In the genomic region with DNA sequence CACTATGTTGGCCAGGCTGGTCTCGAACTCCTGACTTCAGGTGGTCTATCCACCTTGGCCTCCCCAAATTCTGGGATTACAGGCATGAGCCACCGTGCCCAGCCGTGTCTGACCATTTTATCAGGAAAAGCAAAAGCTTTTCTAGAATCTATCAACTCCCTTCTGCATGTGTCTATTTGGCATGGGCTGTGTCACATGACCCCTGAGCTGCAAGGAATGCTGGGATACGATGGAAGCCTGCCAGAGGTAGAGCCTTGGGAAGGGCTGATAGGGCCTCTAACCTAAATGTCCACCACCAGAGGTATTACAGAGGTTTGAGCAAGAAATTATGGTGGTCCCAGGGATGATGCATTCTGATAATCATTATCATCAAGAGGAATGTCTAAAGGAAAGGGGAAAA, we compare ENCODE assay signal across 36 cellular contexts.
"Had no signal": no experiment of that assay in that cellular context is flagged by ENCODE, and none has a peak within 500 bp of the region (broad histone marks: within the 10 kb centered on the region; RNA-seq: fewer than 3 reads in every experiment).

No MANE protein-coding gene starts in this region.

- H3K4me3 ChIP-seq: MG63 had no signal

- H3K36me3 ChIP-seq: MG63 had no signal

- DNase-seq: Karpas-422, Kasumi-1, MG63, MM.1S, MV-4-11, NCI-H1048, NCI-H1092, NCI-H1092 treated with DMSO at 0.1 percent for 48 hours, NCI-H1105, NCI-H1105 treated with DMSO at 0.1 percent for 48 hours, NCI-H1417, NCI-H1417 treated with DMSO at 0.1 percent for 48 hours, NCI-H1436, NCI-H1436 treated with DMSO at 0.1 percent for 48 hours, NCI-H146, NCI-H1694, NCI-H1694 treated with DMSO at 0.1 percent for 48 hours, NCI-H187, NCI-H187 treated with DMSO at 0.1 percent for 48 hours, NCI-H1930, NCI-H2029, NCI-H2029 treated with DMSO at 0.1 percent for 48 hours, NCI-H2081, NCI-H2081 treated with DMSO at 0.1 percent for 48 hours, NCI-H2107, NCI-H2171, NCI-H2171 treated with DMSO at 0.1 percent for 48 hours, NCI-H2227 treated with DMSO at 0.1 percent for 48 hours, NCI-H226, NCI-H345, NCI-H446, NCI-H446 treated with DMSO at 0.1 percent for 48 hours, NCI-H510A, NCI-H510A treated with DMSO at 0.1 percent for 48 hours, NCI-H524, NCI-H524 treated with DMSO at 0.1 percent for 48 hours had no signal

- H3K9me3 ChIP-seq: MG63 had no signal

- H3K27me3 ChIP-seq: MG63 had no signal
